ENCODE assay signal across 23 cellular contexts in genomic region chr11:87252869-87253268, GRCh38.
DNase-seq lines count a peak whose midpoint lies in the region; ATAC-seq and TF ChIP-seq lines count a peak whose summit lies in the region.
"Had no signal": no experiment of that assay in that cellular context is flagged by ENCODE, and none has a peak within 500 bp of the region (broad histone marks: within the 10 kb centered on the region; RNA-seq: fewer than 3 reads in every experiment).

No MANE protein-coding gene starts in this region.

- TF ChIP-seq POLR2A in heart left ventricle (IDR thresholded peaks at IDR 0.05) = no peak

- POLR2A ChIA-PET in OCI-LY7 (lab: Charles Lee) = no interaction called here

- H3K9me3 ChIP-seq in RWPE2 (ENCODE audit: severe bottlenecking) (no peaks in the 10 kb centered on the region), heart left ventricle (no peaks in the 10 kb centered on the region), left lung (no peaks in the 10 kb centered on the region), OCI-LY7 (ENCODE audit: low read length) (no peaks in the 10 kb centered on the region)
- H3K9me3 ChIP-seq: thoracic aorta had no signal

- no peak overlapping the region for H3K4me2 ChIP-seq in OCI-LY7 (ENCODE audit: low read length)

- peaks cover 0 to 13% of the 10 kb centered on the region in 2 donors for H3K9me3 Mint-ChIP-seq in activated naive CD4-positive, alpha-beta T cell treated with anti-CD3 and anti-CD28 coated beads, Interleukin-2, amount 50 U/mL, for 72 hours
- H3K9me3 Mint-ChIP-seq: CD8-positive, alpha-beta T cell; HFFc6 had no signal

- H3K27ac ChIP-seq in RWPE2 (ENCODE audit: poor library complexity, severe bottlenecking) = no peak overlapping the region
- no peak overlapping the region for H3K27ac ChIP-seq in heart left ventricle
- H3K27ac ChIP-seq in left lung = no peak overlapping the region
- H3K27ac ChIP-seq in OCI-LY7 (ENCODE audit: low read depth, low read length, poor library complexity, severe bottlenecking) = no peak overlapping the region
- H3K27ac ChIP-seq: thoracic aorta had no signal

- H3K36me3 ChIP-seq in RWPE2 (ENCODE audit: low read depth) (no peaks in the 10 kb centered on the region), heart left ventricle (no peaks in the 10 kb centered on the region), left lung (no peaks in the 10 kb centered on the region), OCI-LY7 (ENCODE audit: insufficient read depth, low read length) (no peaks in the 10 kb centered on the region)
- H3K36me3 ChIP-seq: thoracic aorta had no signal

- no peaks in the 10 kb centered on the region for H3K9me2 ChIP-seq in OCI-LY7 (ENCODE audit: insufficient read depth, low read length)

- peak overlapping the region in 1 of 2 donors; percentile 61 for H3K27ac Mint-ChIP-seq in activated naive CD4-positive, alpha-beta T cell treated with anti-CD3 and anti-CD28 coated beads, Interleukin-2, amount 50 U/mL, for 72 hours
- H3K27ac Mint-ChIP-seq: CD8-positive, alpha-beta T cell; HFFc6 had no signal

- no peak overlapping the region for H2AFZ ChIP-seq in OCI-LY7 (ENCODE audit: low read length)

- H3K79me2 ChIP-seq in OCI-LY7 (ENCODE audit: insufficient read depth, low read depth, low read length) = no peaks in the 10 kb centered on the region

- BruUV-seq in OCI-LY7 (replicated peaks; lab: Mats Ljungman, UMichigan) = no TSS peak

- TF ChIP-seq CTCF in RWPE2 (IDR thresholded peaks at IDR 0.05; ENCODE audit: poor library complexity, severe bottlenecking) (no peak), epithelial cell of esophagus (IDR thresholded peaks at IDR 0.05; ENCODE audit: insufficient read depth, low read depth, low read length, missing control alignments) (no peak), heart left ventricle (IDR thresholded peaks at IDR 0.05) (no peak), left lung (IDR thresholded peaks at IDR 0.05) (no peak), OCI-LY7 (conservative IDR thresholded peaks at IDR 0.05; ENCODE audit: low read length) (no peak)

- H3K27me3 ChIP-seq in RWPE2 (ENCODE audit: insufficient read depth, poor library complexity, severe bottlenecking) = no peaks in the 10 kb centered on the region
- H3K27me3 ChIP-seq in heart left ventricle = no peaks in the 10 kb centered on the region
- H3K27me3 ChIP-seq in left lung = no peaks in the 10 kb centered on the region

- CTCF ChIA-PET in OCI-LY7 (lab: Charles Lee; ENCODE audit: unreplicated experiment) = no interaction called here

- peaks cover 4 to 7% of the 10 kb centered on the region in 2 donors for H3K36me3 Mint-ChIP-seq in activated naive CD4-positive, alpha-beta T cell treated with anti-CD3 and anti-CD28 coated beads, Interleukin-2, amount 50 U/mL, for 72 hours

- ATAC-seq in activated naive CD4-positive, alpha-beta T cell treated with anti-CD3 and anti-CD28 coated beads, Interleukin-2, amount 50 U/mL, for 72 hours = peak; percentile 81 to 99
- ATAC-seq in RWPE2 (ENCODE audit: low read depth) = peak; percentile 23; the same call in 1 of the 3 replicates
- no peak for ATAC-seq in heart left ventricle
- no peak for ATAC-seq in left lung
- ATAC-seq: CD8-positive, alpha-beta T cell; left ventricle myocardium superior had no signal

- no peak for DNase-seq in activated naive CD4-positive, alpha-beta T cell treated with anti-CD3 and anti-CD28 coated beads, Interleukin-2, amount 50 U/mL, for 72 hours (ENCODE audit: low spot score in 2 of 2)
- no peak for DNase-seq in activated naive CD4-positive, alpha-beta T cell (lab: John Stamatoyannopoulos, UW)
- DNase-seq in RWPE2 (ENCODE audit: low spot score) = no peak
- peak; percentile 6 for DNase-seq in epithelial cell of esophagus (ENCODE audit: low read depth)
- no peak for DNase-seq in heart left ventricle
- no peak for DNase-seq in AG20443 (ENCODE audit: low spot score)
- DNase-seq in left lung = no peak
- no peak for DNase-seq in OCI-LY7 (ENCODE audit: low spot score)
- DNase-seq: activated CD4-positive, alpha-beta T cell treated with anti-CD3 and anti-CD28 coated beads for 48 hours; CD8-positive, alpha-beta T cell; central memory CD4-positive, alpha-beta T cell; DMS79 treated with DMSO at 0.1 percent for 48 hours; effector CD8-positive, alpha-beta T cell; HFFc6; KBM-7; left ventricle myocardium superior; NCI-H1092 treated with DMSO at 0.1 percent for 48 hours; NCI-H2081; NCI-H446 treated with DMSO at 0.1 percent for 48 hours; nucleus accumbens; Right ventricle myocardium superior; stimulated activated CD4-positive, alpha-beta T cell treated with anti-CD3 and anti-CD28 coated beads, Interleukin-12 subunit alpha, Interleukin-12 subunit beta, amount 100 ng/mL, for 4 hours had no signal

- no peaks in the 10 kb centered on the region for H4K20me1 ChIP-seq in OCI-LY7 (ENCODE audit: insufficient read depth, low read length)

- H3K4me1 ChIP-seq in RWPE2 (ENCODE audit: insufficient read depth, poor library complexity, severe bottlenecking) (no peaks in the 10 kb centered on the region), heart left ventricle (peaks cover 0 to 15% (median 0%) of the 10 kb centered on the region in 12 donors), left lung (no peaks in the 10 kb centered on the region), OCI-LY7 (ENCODE audit: insufficient read depth, low read length, poor library complexity, severe bottlenecking) (no peaks in the 10 kb centered on the region)

- H3K4me3 ChIP-seq in RWPE2 (ENCODE audit: severe bottlenecking) (no peak overlapping the region), epithelial cell of esophagus (ENCODE audit: low read length) (no peak overlapping the region), heart left ventricle (no peak overlapping the region), left lung (no peak overlapping the region), OCI-LY7 (ENCODE audit: low read depth, low read length, poor library complexity, severe bottlenecking) (no peak overlapping the region)
- H3K4me3 ChIP-seq: thoracic aorta had no signal

- intact Hi-C loops in heart left ventricle (cut with DNase I) = loop anchor here in 1 of 10 donors (5.0 kb wide), 1 partner anchor 76 kb away; no protein-coding TSS in a partner anchor
- intact Hi-C loops in left lung (cut with DNase I) = no loop called here
- intact Hi-C loops in OCI-LY7 (cut with micrococcal nuclease; ENCODE audit: unreplicated experiment) = no loop called here

Comparison
In these comparisons a context has a peak if more than half of its experiments do, and no peak if none do; other contexts are left out.
1. ATAC-seq: peak in activated naive CD4-positive, alpha-beta T cell treated with anti-CD3 and anti-CD28 coated beads, Interleukin-2, amount 50 U/mL, for 72 hours (2 of 2) and RWPE2 (single experiment); none in heart left ventricle (0 of 4) and left lung (single experiment).